8 cellular contexts compared by ENCODE assay signal in the genomic region with DNA sequence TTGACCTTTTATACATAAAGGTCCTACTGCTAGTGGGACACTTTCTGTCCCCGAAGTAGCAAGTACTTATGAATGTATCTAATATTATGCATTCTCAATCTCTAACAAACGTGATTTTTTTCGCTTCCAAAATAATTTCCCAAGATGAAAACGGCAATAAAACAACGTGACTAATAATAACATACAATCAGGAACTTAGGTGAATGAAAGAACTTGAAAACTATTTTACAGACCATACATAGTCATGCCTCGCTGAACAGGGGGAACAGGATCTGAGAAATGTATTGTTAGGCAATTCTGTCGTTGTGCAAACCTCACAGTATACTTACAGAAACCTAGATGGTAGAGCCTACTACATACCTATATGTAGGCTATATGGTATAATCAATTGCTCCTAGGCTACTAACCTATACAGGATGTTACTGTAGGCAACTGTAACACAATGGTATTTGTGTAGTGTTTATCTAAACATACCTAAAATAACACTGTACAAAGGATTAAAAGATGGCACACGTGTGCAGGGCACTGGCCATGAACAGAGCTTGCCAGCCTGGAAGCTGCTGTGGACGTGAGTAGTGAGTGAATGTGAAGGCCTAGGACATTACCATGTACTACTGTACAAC. TPM values are rescaled to one million over a fixed set of nuclear protein-coding genes. Genes with fewer than 3 reads are reported as not detected.
DNase-seq lines count a peak whose midpoint lies in the region; ATAC-seq, FAIRE-seq and TF ChIP-seq lines count a peak whose summit lies in the region.

No MANE protein-coding gene starts in this region.

- 18 to 28% (median 26%) methylated on average over 9 of the region's 9 CpGs for WGBS in heart left ventricle, 4 donors
- no CpG with 5 or more reads among the region's 9 CpGs for WGBS in mesendoderm (ENCODE audit: extremely low coverage, insufficient coverage, low lambda C conversion rate)

- peaks cover 63% of the 10 kb centered on the region for H3K79me2 ChIP-seq in mesendoderm (ENCODE audit: control insufficient read depth, insufficient read depth, low read length)

- H3K27me3 ChIP-seq in heart left ventricle (no peaks in the 10 kb centered on the region), mesendoderm (ENCODE audit: insufficient read depth, low read length, poor library complexity) (no peaks in the 10 kb centered on the region), uterus (no peaks in the 10 kb centered on the region)

- peaks cover 0 to 72% (median 41%) of the 10 kb centered on the region in 12 donors for H3K4me1 ChIP-seq in heart left ventricle
- H3K4me1 ChIP-seq in mesendoderm (ENCODE audit: control insufficient read depth, low read depth, low read length) = peaks cover 8% of the 10 kb centered on the region
- H3K4me1 ChIP-seq in uterus = peaks cover 0 to 9% of the 10 kb centered on the region in 2 donors

- no peak overlapping the region for H2BK120ac ChIP-seq in mesendoderm (ENCODE audit: low read depth, low read length)

- peaks cover 5% of the 10 kb centered on the region for H3K36me3 Mint-ChIP-seq in chondrocyte (ENCODE audit: low read depth)

- H3K4ac ChIP-seq in mesendoderm (ENCODE audit: low read depth, low read length) = no peak overlapping the region

- no peak for FAIRE-seq in RCC 7860 (lab: Jason Lieb, UNC)

- no peak for TF ChIP-seq POLR2A in heart left ventricle (IDR thresholded peaks at IDR 0.05)
- TF ChIP-seq POLR2A in uterus (IDR thresholded peaks at IDR 0.05) = no peak

- H3K27ac ChIP-seq in heart left ventricle (peak overlapping the region in 10 of 12 donors; percentile 91 to 100 (median 98)), mesendoderm (ENCODE audit: low read depth, low read length) (no peak overlapping the region), uterus (peak overlapping the region; percentile 98)

- ATAC-seq in heart left ventricle (no peak), left ventricle myocardium superior (no peak), HG02840 (IDR thresholded peaks at IDR 0.05; ENCODE audit: low FRiP score, unreplicated experiment) (no peak)

- H3K4me3 ChIP-seq in heart left ventricle (peak overlapping the region; percentile 67 to 95 (median 88)), mesendoderm (ENCODE audit: low read length) (peak overlapping the region; percentile 43), uterus (peak overlapping the region; percentile 75 to 81)

- H2BK5ac ChIP-seq in mesendoderm (ENCODE audit: low read length) = no peak overlapping the region

- H3K9me3 Mint-ChIP-seq in chondrocyte (ENCODE audit: low read depth) = no peaks in the 10 kb centered on the region

- H4K8ac ChIP-seq in mesendoderm (ENCODE audit: low read depth, low read length) = no peak overlapping the region

- H3K9ac ChIP-seq in mesendoderm (ENCODE audit: low read length) = peak overlapping the region; percentile 74

- peak overlapping the region; percentile 82 for H3K56ac ChIP-seq in mesendoderm (ENCODE audit: low read length)

- H2AK5ac ChIP-seq in mesendoderm (ENCODE audit: low read length) = no peak overlapping the region

- H3K27ac Mint-ChIP-seq in chondrocyte (ENCODE audit: unreplicated experiment) = peak overlapping the region; percentile 94

- no peaks in the 10 kb centered on the region for H3K79me1 ChIP-seq in mesendoderm (ENCODE audit: low read length)

- no peak for TF ChIP-seq CTCF in heart left ventricle (IDR thresholded peaks at IDR 0.05)
- TF ChIP-seq CTCF in chondrocyte (IDR thresholded peaks at IDR 0.05) = no peak
- TF ChIP-seq CTCF in uterus (IDR thresholded peaks at IDR 0.05) = no peak

- H3K23ac ChIP-seq in mesendoderm (ENCODE audit: low read length) = no peak overlapping the region

- no peak overlapping the region for H2BK15ac ChIP-seq in mesendoderm (replicated peaks; ENCODE audit: low read depth)

- H3K36me3 ChIP-seq in heart left ventricle = no peaks in the 10 kb centered on the region
- H3K36me3 ChIP-seq in mesendoderm (ENCODE audit: control insufficient read depth, insufficient read depth, low read length) = no peaks in the 10 kb centered on the region
- no peaks in the 10 kb centered on the region for H3K36me3 ChIP-seq in uterus

- DNase-seq in heart left ventricle (no peak), left ventricle myocardium superior (no peak), RCC 7860 (ENCODE audit: low spot score) (peak; percentile 63), chondrocyte (ENCODE audit: low spot score) (no peak), mesendoderm (no peak), uterus (no peak), middle frontal gyrus (ENCODE audit: extremely low spot score, low spot score) (no peak)

- H3K4me1 Mint-ChIP-seq in chondrocyte (ENCODE audit: low read depth) = peaks cover 59% of the 10 kb centered on the region

- no peak overlapping the region for H3K18ac ChIP-seq in mesendoderm (ENCODE audit: low read length)

- H3K9me3 ChIP-seq in heart left ventricle = no peaks in the 10 kb centered on the region
- H3K9me3 ChIP-seq in uterus = no peaks in the 10 kb centered on the region

- H3K4me2 ChIP-seq in mesendoderm (ENCODE audit: low read length) = peak overlapping the region; percentile 67

- no peaks in the 10 kb centered on the region for H3K27me3 Mint-ChIP-seq in chondrocyte (ENCODE audit: low read depth)

- intact Hi-C loops in heart left ventricle (cut with DNase I) = loop anchor here in 8 of 10 donors (5.0 to 10.0 kb wide), 6 partner anchors 35 to 143 kb away; no protein-coding TSS in a partner anchor
- intact Hi-C loops in left ventricle myocardium superior (cut with micrococcal nuclease) = no loop called here
- intact Hi-C loops in uterus (cut with DNase I; ENCODE audit: low total_unique reads) = no loop called here

- no peak overlapping the region for H4K5ac ChIP-seq in mesendoderm (ENCODE audit: low read length)

- H3K4me3 Mint-ChIP-seq in chondrocyte (ENCODE audit: unreplicated experiment) = peak overlapping the region; percentile 100

RNA-seq across cellular contexts. Expression of a gene that starts 2.5 kb away (rescaled TPM):
- total RNA-seq in heart left ventricle = 100 to 1,000 TPM in 4 of 9 donors, 10 to 100 TPM in 5; 46.1 to 250 (median 95.5) TPM
- 100 to 1,000 TPM in 1 of 2 donors, 10 to 100 TPM in 1; 67.0 to 176 TPM for polyA plus RNA-seq in heart left ventricle
- 43.5 TPM for total RNA-seq in left ventricle myocardium superior
- 560 to 819 TPM (median 766 TPM) in 3 replicates for total RNA-seq in chondrocyte
- 369 TPM for polyA plus RNA-seq in mesendoderm (2013, experiment 1 of 2)
- 372 TPM for polyA plus RNA-seq in mesendoderm (2013, experiment 2 of 2)
- 100 to 1,000 TPM; 119 to 205 (median 154) TPM for total RNA-seq in uterus

Comparison
In these comparisons a context has a peak if more than half of its experiments do, and no peak if none do; other contexts are left out.
1. intact Hi-C loops: an anchor here in heart left ventricle (5.0 to 10.0 kb wide); none called in left ventricle myocardium superior and uterus.